In the genomic region with DNA sequence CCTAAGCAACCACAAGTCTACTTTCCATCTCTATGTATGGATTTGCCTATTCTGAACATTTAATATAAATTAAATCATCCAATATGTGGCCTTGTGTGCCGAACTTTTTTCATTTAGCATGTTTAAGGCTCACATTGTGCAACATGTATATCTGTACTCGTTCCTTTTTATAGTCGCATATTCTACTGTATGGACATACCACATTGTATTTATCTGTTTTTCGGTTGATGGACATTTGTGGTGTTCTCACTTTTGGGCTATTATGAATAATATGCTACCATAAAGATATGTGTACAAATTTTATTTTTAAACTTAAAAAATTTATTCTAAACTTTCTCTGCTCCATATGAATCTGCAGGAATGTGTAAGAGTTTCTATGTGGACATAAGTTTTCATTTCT, we compare ENCODE assay signal across 3 cellular contexts.
"Had no signal": no experiment of that assay in that cellular context is flagged by ENCODE, and none has a peak within 500 bp of the region (broad histone marks: within the 10 kb centered on the region; RNA-seq: fewer than 3 reads in every experiment).

No MANE protein-coding gene starts in this region.

- DNase-seq: GDM1, GF-D8 had no signal

- ATAC-seq: GM12878 had no signal

- H3K4me3 ChIP-seq: GM12878 had no signal
